ENCODE assay signal across 15 cellular contexts in genomic region chr10:15789793-15790525, GRCh38.
DNase-seq lines count a peak whose midpoint lies in the region; ATAC-seq, FAIRE-seq and TF ChIP-seq lines count a peak whose summit lies in the region.
"Had no signal": no experiment of that assay in that cellular context is flagged by ENCODE, and none has a peak within 500 bp of the region (broad histone marks: within the 10 kb centered on the region; RNA-seq: fewer than 3 reads in every experiment).

No MANE protein-coding gene starts in this region.

- H3K27me3 ChIP-seq in MG63 = no peaks in the 10 kb centered on the region

- H3K9me3 ChIP-seq in MG63 = no peaks in the 10 kb centered on the region

- no peak for TF ChIP-seq CTCF in epithelial cell of esophagus (IDR thresholded peaks at IDR 0.05; ENCODE audit: insufficient read depth, low read depth, low read length, missing control alignments)

- no peak for FAIRE-seq in HTR-8/SVneo (lab: Jason Lieb, UNC)
- FAIRE-seq: endometrium had no signal

- H3K4me3 ChIP-seq in MG63 = no peak overlapping the region
- H3K4me3 ChIP-seq in epithelial cell of esophagus (ENCODE audit: low read length) = no peak overlapping the region

- 0 out of 2 replicates have a peak, but pooled peaks cover under 1% of the 10 kb centered on the region for H3K36me3 ChIP-seq in MG63

- DNase-seq in AG20443 (ENCODE audit: low spot score) (peak; percentile 70), MG63 (peak; percentile 26), epithelial cell of esophagus (ENCODE audit: low read depth) (peak; percentile 59), non-pigmented ciliary epithelial cell (ENCODE audit: low read depth) (peak; percentile 38), NCI-H82 treated with DMSO at 0.1 percent for 48 hours (lab: John Stamatoyannopoulos, UW; ENCODE audit: unreplicated experiment) (no peak), HTR-8/SVneo (ENCODE audit: insufficient read length, low spot score) (no peak), NCI-H510A (lab: John Stamatoyannopoulos, UW) (no peak)
- DNase-seq: activated CD4-positive, alpha-beta T cell treated with anti-CD3 and anti-CD28 coated beads, Interleukin-2, amount 10 ng/mL, durations not matched to agents 7 days and 5 days; activated naive CD4-positive, alpha-beta T cell treated with anti-CD3 and anti-CD28 coated beads, Interleukin-2, amount 50 U/mL, for 16 hours; NCI-H1092; NCI-H69; stimulated activated naive CD4-positive, alpha-beta T cell had no signal

- ATAC-seq in GM21367 (IDR thresholded peaks at IDR 0.05; ENCODE audit: unreplicated experiment) = no peak
- ATAC-seq: SK-N-SH treated with all-trans-retinoic acid at 6 μM for 48 hours had no signal

Comparison
In these comparisons a context has a peak if more than half of its experiments do, and no peak if none do; other contexts are left out.
1. DNase-seq: peak in AG20443 (single experiment), MG63 (single experiment), epithelial cell of esophagus (single experiment) and non-pigmented ciliary epithelial cell (single experiment); none in NCI-H82 treated with DMSO at 0.1 percent for 48 hours (single experiment), HTR-8/SVneo (single experiment) and NCI-H510A (single experiment).